In genomic region chr11:101224221-101224620, GRCh38 we compare ENCODE assay signal across 35 cellular contexts.
"Had no signal": no experiment of that assay in that cellular context is flagged by ENCODE, and none has a peak within 500 bp of the region (broad histone marks: within the 10 kb centered on the region; RNA-seq: fewer than 3 reads in every experiment).

No MANE protein-coding gene starts in this region.

- H3K4me3 ChIP-seq: adrenal gland, body of pancreas, breast epithelium had no signal

- H3K36me3 ChIP-seq: adrenal gland, brain microvascular endothelial cell, breast epithelium had no signal

- H3K27ac ChIP-seq: adrenal gland, body of pancreas, brain microvascular endothelial cell, breast epithelium, VCaP had no signal

- H3K27me3 Mint-ChIP-seq: activated B cell treated with CpG ODN at 0.5 μM for 24 hours; activated CD4-positive, alpha-beta memory T cell treated with anti-CD3 and anti-CD28 coated beads for 36 hours; activated CD4-positive, alpha-beta T cell treated with anti-CD3 and anti-CD28 coated beads, Interleukin-2, amount 10 ng/mL, durations not matched to agents 24 days and 14 days; activated CD8-positive, alpha-beta T cell treated with anti-CD3 and anti-CD28 coated beads for 36 hours; activated naive CD8-positive, alpha-beta T cell treated with anti-CD3 and anti-CD28 coated beads for 36 hours; activated T-helper 17 cell treated with anti-CD3 and anti-CD28 coated beads, Interleukin-2, amount 50 U/mL, for 72 hours had no signal

- H3K27ac Mint-ChIP-seq: activated B cell treated with CpG ODN at 0.5 μM for 24 hours; activated CD4-positive, alpha-beta memory T cell treated with anti-CD3 and anti-CD28 coated beads for 36 hours; activated CD4-positive, alpha-beta T cell treated with anti-CD3 and anti-CD28 coated beads, Interleukin-2, amount 10 ng/mL, durations not matched to agents 24 days and 14 days; activated CD8-positive, alpha-beta T cell treated with anti-CD3 and anti-CD28 coated beads for 36 hours; activated naive CD4-positive, alpha-beta T cell treated with anti-CD3 and anti-CD28 coated beads for 36 hours; activated naive CD4-positive, alpha-beta T cell treated with anti-CD3 and anti-CD28 coated beads, Interleukin-2, amount 50 U/mL, for 72 hours; activated naive CD8-positive, alpha-beta T cell treated with anti-CD3 and anti-CD28 coated beads for 36 hours; activated T-cell treated with anti-CD3 and anti-CD28 coated beads, Interleukin-2, amount 50 U/mL, for 72 hours; activated T-helper 1 cell treated with anti-CD3 and anti-CD28 coated beads, Interleukin-12 subunit alpha, Interleukin-12 subunit beta, Interleukin-2, Interleukin-4 antibody, amounts not matched to agents 30 ng/mL and 10 ng/mL and 1 ng/mL, durations not matched to agents 14 hours and 24 hours and 36 hours; activated T-helper 17 cell treated with anti-CD3 and anti-CD28 coated beads, Interleukin-2, amount 50 U/mL, for 72 hours; T-helper 1 cell treated with Interleukin-12 subunit alpha and Interleukin-12 subunit beta and Interleukin-4 antibody, amounts not matched to agents 30 μg/mL and 1 μg/mL, for 36 hours; T-helper 2 cell treated with Interferon-gamma antibody and Interleukin-4, amounts not matched to agents 5 μg/mL and 100 μg/mL, for 36 hours had no signal

- ATAC-seq: activated CD8-positive, alpha-beta T cell treated with anti-CD3 and anti-CD28 coated beads for 36 hours; activated naive CD4-positive, alpha-beta T cell treated with anti-CD3 and anti-CD28 coated beads, Interleukin-2, amount 50 U/mL, for 72 hours; activated T-cell treated with anti-CD3 and anti-CD28 coated beads, Interleukin-2, amount 50 U/mL, for 4 hours; activated T-cell treated with anti-CD3 and anti-CD28 coated beads, Interleukin-2, amount 50 U/mL, for 72 hours; activated T-helper 17 cell treated with anti-CD3 and anti-CD28 coated beads, Interleukin-2, amount 50 U/mL, for 72 hours; body of pancreas had no signal

- H3K4me1 Mint-ChIP-seq: activated B cell treated with CpG ODN at 0.5 μM for 24 hours; activated CD4-positive, alpha-beta T cell treated with anti-CD3 and anti-CD28 coated beads, Interleukin-2, amount 10 ng/mL, durations not matched to agents 24 days and 14 days; activated naive CD8-positive, alpha-beta T cell treated with anti-CD3 and anti-CD28 coated beads for 36 hours; activated T-helper 17 cell treated with anti-CD3 and anti-CD28 coated beads, Interleukin-2, amount 50 U/mL, for 72 hours had no signal

- DNase-seq: activated B cell treated with CpG ODN at 0.5 μM for 24 hours; activated CD4-positive, alpha-beta memory T cell treated with anti-CD3 and anti-CD28 coated beads for 36 hours; activated CD4-positive, alpha-beta T cell treated with anti-CD3 and anti-CD28 coated beads for 4 hours; activated CD4-positive, alpha-beta T cell treated with anti-CD3 and anti-CD28 coated beads, Interleukin-2, amount 10 ng/mL, durations not matched to agents 24 days and 14 days; activated CD4-positive, alpha-beta T cell treated with anti-CD3 and anti-CD28 coated beads, Interleukin-2, amount 50 U/mL, for 1 hour; activated CD4-positive, alpha-beta T cell treated with anti-CD3 and anti-CD28 coated beads, Interleukin-2, amount 50 U/mL, for 4 hours; activated CD4-positive, CD25-positive, alpha-beta regulatory T cell treated with anti-CD3 and anti-CD28 coated beads, Interleukin-2, amount 50 U/mL, for 72 hours; activated CD8-positive, alpha-beta memory T cell treated with anti-CD3 and anti-CD28 coated beads, Interleukin-2, amount 50 U/mL, for 4 hours; activated CD8-positive, alpha-beta T cell treated with anti-CD3 and anti-CD28 coated beads for 36 hours; activated effector memory CD4-positive, alpha-beta T cell treated with anti-CD3 and anti-CD28 coated beads, Interleukin-2, amount 50 U/mL, for 16 hours; activated gamma-delta T cell treated with Interleukin-2 at 50 U/mL for 16 hours; activated naive CD4-positive, alpha-beta T cell; activated naive CD4-positive, alpha-beta T cell treated with anti-CD3 and anti-CD28 coated beads for 36 hours; activated naive CD4-positive, alpha-beta T cell treated with anti-CD3 and anti-CD28 coated beads, Interleukin-2, amount 50 U/mL, for 16 hours; activated naive CD8-positive, alpha-beta T cell treated with anti-CD3 and anti-CD28 coated beads for 36 hours; activated T-cell treated with anti-CD3 and anti-CD28 coated beads for 4 hours; activated T-cell treated with anti-CD3 and anti-CD28 coated beads, Interleukin-2, amount 50 U/mL, for 1 hour; activated T-cell treated with anti-CD3 and anti-CD28 coated beads, Interleukin-2, amount 50 U/mL, for 4 hours; activated T-cell treated with anti-CD3 and anti-CD28 coated beads, Interleukin-2, amount 50 U/mL, for 72 hours; adrenal gland; amniotic stem cell; aorta; body of pancreas; brain microvascular endothelial cell; central memory CD4-positive, alpha-beta T cell; T-helper 1 cell; T-helper 2 cell; T-helper 9 cell had no signal

- H3K4me3 Mint-ChIP-seq: activated B cell treated with CpG ODN at 0.5 μM for 24 hours; activated CD4-positive, alpha-beta memory T cell treated with anti-CD3 and anti-CD28 coated beads for 36 hours; activated CD4-positive, alpha-beta T cell treated with anti-CD3 and anti-CD28 coated beads, Interleukin-2, amount 10 ng/mL, durations not matched to agents 24 days and 14 days; activated CD8-positive, alpha-beta T cell treated with anti-CD3 and anti-CD28 coated beads for 36 hours; activated naive CD4-positive, alpha-beta T cell treated with anti-CD3 and anti-CD28 coated beads for 36 hours; activated naive CD8-positive, alpha-beta T cell treated with anti-CD3 and anti-CD28 coated beads for 36 hours; activated T-cell treated with anti-CD3 and anti-CD28 coated beads, Interleukin-2, amount 50 U/mL, for 4 hours; activated T-cell treated with anti-CD3 and anti-CD28 coated beads, Interleukin-2, amount 50 U/mL, for 72 hours; activated T-helper 1 cell treated with anti-CD3 and anti-CD28 coated beads, Interleukin-12 subunit alpha, Interleukin-12 subunit beta, Interleukin-2, Interleukin-4 antibody, amounts not matched to agents 30 ng/mL and 10 ng/mL and 1 ng/mL, durations not matched to agents 14 hours and 24 hours and 36 hours; activated T-helper 17 cell treated with anti-CD3 and anti-CD28 coated beads, Interleukin-2, amount 50 U/mL, for 72 hours; T-helper 1 cell treated with Interleukin-12 subunit alpha and Interleukin-12 subunit beta and Interleukin-4 antibody, amounts not matched to agents 30 μg/mL and 1 μg/mL, for 36 hours; T-helper 2 cell treated with Interferon-gamma antibody and Interleukin-4, amounts not matched to agents 5 μg/mL and 100 μg/mL, for 36 hours had no signal

- H3K4me1 ChIP-seq: adrenal gland, body of pancreas, breast epithelium had no signal

- H3K27me3 ChIP-seq: adrenal gland, body of pancreas, brain microvascular endothelial cell, breast epithelium had no signal

- H3K36me3 Mint-ChIP-seq: activated CD4-positive, alpha-beta memory T cell treated with anti-CD3 and anti-CD28 coated beads for 36 hours; activated naive CD8-positive, alpha-beta T cell treated with anti-CD3 and anti-CD28 coated beads for 36 hours had no signal
